In genomic region chr20:414161-414560, GRCh38 we compare ENCODE assay signal across 23 cellular contexts.
"Had no signal": no experiment of that assay in that cellular context is flagged by ENCODE, and none has a peak within 500 bp of the region (broad histone marks: within the 10 kb centered on the region; RNA-seq: fewer than 3 reads in every experiment).

No MANE protein-coding gene starts in this region.

- H3K36me3 ChIP-seq: ovary had no signal

- H3K4me3 ChIP-seq: lower lobe of right lung, ovary, psoas muscle, skin epidermis, spleen, thoracic aorta, tibial nerve, upper lobe of left lung had no signal

- H3K27me3 Mint-ChIP-seq: effector memory CD8-positive, alpha-beta T cell; stimulated activated memory B cell treated with anti-CD40 and anti-IgM and Interleukin-4, amounts not matched to agents 10 μg/mL and 1 μg/mL and 100 μg/mL, for 72 hours; stimulated activated naive CD8-positive, alpha-beta T cell treated with anti-CD3 and anti-CD28 coated beads, Interleukin-15, Interleukin-2, amounts not matched to agents 100 ng/mL and 50 ng/mL, for 24 hours had no signal

- H3K9me3 ChIP-seq: lower lobe of right lung, ovary, psoas muscle, spleen, thoracic aorta, tibial nerve, upper lobe of left lung had no signal

- H3K36me3 Mint-ChIP-seq: natural killer cell had no signal

- H3K4me3 Mint-ChIP-seq: effector memory CD8-positive, alpha-beta T cell; immature natural killer cell; natural killer cell; stimulated activated memory B cell treated with anti-CD40 and anti-IgM and Interleukin-4, amounts not matched to agents 10 μg/mL and 1 μg/mL and 100 μg/mL, for 72 hours; stimulated activated naive CD8-positive, alpha-beta T cell treated with anti-CD3 and anti-CD28 coated beads, Interleukin-15, Interleukin-2, amounts not matched to agents 100 ng/mL and 50 ng/mL, for 24 hours had no signal

- H3K9me3 Mint-ChIP-seq: effector memory CD8-positive, alpha-beta T cell; immature natural killer cell; natural killer cell; stimulated activated memory B cell treated with anti-CD40 and anti-IgM and Interleukin-4, amounts not matched to agents 10 μg/mL and 1 μg/mL and 100 μg/mL, for 72 hours; stimulated activated naive CD8-positive, alpha-beta T cell treated with anti-CD3 and anti-CD28 coated beads, Interleukin-15, Interleukin-2, amounts not matched to agents 100 ng/mL and 50 ng/mL, for 24 hours had no signal

- H3K27ac ChIP-seq: lower lobe of right lung, ovary, psoas muscle, skin epidermis, spleen, thoracic aorta, tibial nerve, upper lobe of left lung had no signal

- H3K27ac Mint-ChIP-seq: stimulated activated memory B cell treated with anti-CD40 and anti-IgM and Interleukin-4, amounts not matched to agents 10 μg/mL and 1 μg/mL and 100 μg/mL, for 72 hours had no signal

- ATAC-seq: effector memory CD8-positive, alpha-beta T cell; left colon; left ventricle myocardium superior; lower lobe of right lung; natural killer cell; psoas muscle; right cardiac atrium; stimulated activated memory B cell treated with anti-CD40 and anti-IgM and Interleukin-4, amounts not matched to agents 10 μg/mL and 1 μg/mL and 100 μg/mL, for 72 hours had no signal

- DNase-seq: cortex of kidney; effector memory CD8-positive, alpha-beta T cell; hypothalamus; immature natural killer cell; islet precursor cell; kidney glomerular epithelial cell; left colon; left ventricle myocardium superior; lower lobe of right lung; natural killer cell; occipital lobe; ovary; posterior cingulate gyrus; psoas muscle; right cardiac atrium; spleen; stimulated activated CD4-positive, alpha-beta T cell treated with anti-CD3 and anti-CD28 coated beads, Interleukin-4, amount 100 ng/mL, for 4 hours; upper lobe of left lung had no signal
